1 cellular context compared by ENCODE assay signal in genomic region chr6:44138717-44139350, GRCh38.
TF ChIP-seq lines count a peak whose summit lies in the region.

No MANE protein-coding gene starts in this region.

TF ChIP-seq in HepG2, 621 proteins besides CTCF, POLR2A, EP300 and RAD21:
- TF ChIP-seq ZNF709 (CRISPR knock-in tag; IDR thresholded peaks at IDR 0.05) (no peak), ZNF407 (CRISPR knock-in tag; IDR thresholded peaks at IDR 0.05; ENCODE audit: not compliant biosample characterization) (no peak), ZMYM4 (CRISPR knock-in tag; IDR thresholded peaks at IDR 0.05) (no peak), PLRG1 (conservative IDR thresholded peaks at IDR 0.05) (0 out of 2 replicates have a peak, but pooled peaks have one; percentile 77), TERF1 (CRISPR knock-in tag; IDR thresholded peaks at IDR 0.05) (no peak), ZNF597 (CRISPR knock-in tag; IDR thresholded peaks at IDR 0.05) (no peak), BCL6 (CRISPR knock-in tag; IDR thresholded peaks at IDR 0.05) (no peak), HOXD1 (CRISPR knock-in tag; IDR thresholded peaks at IDR 0.05) (no peak), CEBPZ (IDR thresholded peaks at IDR 0.05; ENCODE audit: low read length) (no peak)
